ENCODE assay signal across 12 cellular contexts in the genomic region with DNA sequence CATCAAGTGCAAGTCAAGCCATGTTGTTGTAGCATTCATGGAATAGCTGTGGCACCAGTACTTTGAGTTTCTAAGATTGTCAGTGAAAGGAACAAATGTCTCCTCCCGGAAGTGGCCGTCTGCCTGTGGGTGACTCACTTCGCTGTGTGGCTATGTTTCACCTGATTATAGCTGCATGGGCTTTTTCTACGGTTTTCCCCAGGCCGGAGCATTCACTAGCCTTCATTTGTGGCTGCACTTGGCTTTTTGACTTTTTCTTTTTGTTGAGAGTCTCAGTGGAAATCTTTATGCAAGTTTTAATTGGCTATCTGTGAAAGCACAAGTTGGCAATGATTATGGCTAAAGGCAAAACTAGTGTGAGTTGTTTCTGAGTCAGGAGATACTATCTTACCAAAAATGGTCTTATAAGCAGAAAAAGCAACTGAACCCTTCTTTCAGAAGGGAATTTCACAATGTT. TPM values are rescaled to one million over a fixed set of nuclear protein-coding genes. Genes with fewer than 3 reads are reported as not detected.
DNase-seq lines count a peak whose midpoint lies in the region; ATAC-seq, FAIRE-seq and TF ChIP-seq lines count a peak whose summit lies in the region.
"Had no signal": no experiment of that assay in that cellular context is flagged by ENCODE, and none has a peak within 500 bp of the region (broad histone marks: within the 10 kb centered on the region; RNA-seq: fewer than 3 reads in every experiment).

No MANE protein-coding gene starts in this region.

- H3K4me3 Mint-ChIP-seq in astrocyte (ENCODE audit: unreplicated experiment), result peak overlapping the region; percentile 56
- no peak overlapping the region for H3K4me3 Mint-ChIP-seq in stimulated activated effector memory CD8-positive, alpha-beta T cell treated with anti-CD3 and anti-CD28 coated beads, Interleukin-12 subunit alpha, Interleukin-12 subunit beta, amount 100 ng/mL, for 72 hours
- H3K4me3 Mint-ChIP-seq: B cell; naive thymus-derived CD8-positive, alpha-beta T cell had no signal

- peak; percentile 92 for FAIRE-seq in astrocyte (lab: Jason Lieb, UNC)

- POLR2A ChIA-PET in HEK293T (lab: Yijun Ruan, JAX), result no interaction called here

- H3K27me3 ChIP-seq in astrocyte (ENCODE audit: insufficient read depth, low read length) (no peaks in the 10 kb centered on the region), colonic mucosa (no peaks in the 10 kb centered on the region)

- CTCF ChIA-PET in HEK293T (lab: Yijun Ruan, JAX), result no interaction called here

- DNase-seq in activated naive CD4-positive, alpha-beta T cell treated with anti-CD3 and anti-CD28 coated beads, Interleukin-2, amount 50 U/mL, for 72 hours (ENCODE audit: low spot score in 2 of 2), result no peak
- DNase-seq in activated naive CD4-positive, alpha-beta T cell (lab: John Stamatoyannopoulos, UW), result no peak
- DNase-seq in HK-2 (ENCODE audit: unreplicated experiment) (peak; percentile 49), astrocyte (ENCODE audit: low read depth) (peak; percentile 84), HEK293T (ENCODE audit: extremely low spot score) (no peak), colonic mucosa (no peak)
- no peak for DNase-seq in stimulated activated effector memory CD8-positive, alpha-beta T cell treated with anti-CD3 and anti-CD28 coated beads, Interleukin-12 subunit alpha, Interleukin-12 subunit beta, amount 100 ng/mL, for 72 hours (ENCODE audit: low spot score in 2 of 2)
- DNase-seq: activated CD8-positive, alpha-beta memory T cell treated with anti-CD3 and anti-CD28 coated beads, Interleukin-2, amount 50 U/mL, for 4 hours; naive thymus-derived CD8-positive, alpha-beta T cell; NCI-H510A had no signal

- no peaks in the 10 kb centered on the region for H4K20me1 ChIP-seq in astrocyte (ENCODE audit: insufficient read depth, low read length)

- peaks cover 6% of the 10 kb centered on the region for H3K9me3 ChIP-seq in astrocyte (ENCODE audit: insufficient read depth, low read depth, low read length)
- no peaks in the 10 kb centered on the region for H3K9me3 ChIP-seq in colonic mucosa

- no peaks in the 10 kb centered on the region for H3K36me3 ChIP-seq in astrocyte (ENCODE audit: insufficient read depth, low read length)
- no peaks in the 10 kb centered on the region for H3K36me3 ChIP-seq in colonic mucosa

- H3K79me2 ChIP-seq in astrocyte (ENCODE audit: insufficient read depth, low read length), result no peaks in the 10 kb centered on the region

- no peak overlapping the region for H3K4me3 ChIP-seq in astrocyte (ENCODE audit: insufficient read depth, low read depth, low read length)
- no peak overlapping the region for H3K4me3 ChIP-seq in colonic mucosa

- no peak overlapping the region for H3K9ac ChIP-seq in astrocyte (ENCODE audit: low read length)
- H3K9ac ChIP-seq in colonic mucosa (ENCODE audit: low read depth in 2 of 2, low read length in 2 of 2), result no peak overlapping the region

- no peaks in the 10 kb centered on the region for H3K36me3 Mint-ChIP-seq in activated naive CD4-positive, alpha-beta T cell treated with anti-CD3 and anti-CD28 coated beads, Interleukin-2, amount 50 U/mL, for 72 hours
- H3K36me3 Mint-ChIP-seq in astrocyte (ENCODE audit: low read depth, unreplicated experiment), result no peaks in the 10 kb centered on the region
- no peaks in the 10 kb centered on the region for H3K36me3 Mint-ChIP-seq in stimulated activated effector memory CD8-positive, alpha-beta T cell treated with anti-CD3 and anti-CD28 coated beads, Interleukin-12 subunit alpha, Interleukin-12 subunit beta, amount 100 ng/mL, for 72 hours

- peak overlapping the region; percentile 39 for H3K4me2 ChIP-seq in astrocyte (ENCODE audit: low read length)

- H3K4me1 Mint-ChIP-seq in astrocyte (ENCODE audit: low read depth, unreplicated experiment), result peaks cover 20% of the 10 kb centered on the region
- no peaks in the 10 kb centered on the region for H3K4me1 Mint-ChIP-seq in stimulated activated effector memory CD8-positive, alpha-beta T cell treated with anti-CD3 and anti-CD28 coated beads, Interleukin-12 subunit alpha, Interleukin-12 subunit beta, amount 100 ng/mL, for 72 hours
- H3K4me1 Mint-ChIP-seq: B cell; naive thymus-derived CD8-positive, alpha-beta T cell had no signal

- no peak overlapping the region for H3K27ac Mint-ChIP-seq in activated naive CD4-positive, alpha-beta T cell treated with anti-CD3 and anti-CD28 coated beads, Interleukin-2, amount 50 U/mL, for 72 hours
- H3K27ac Mint-ChIP-seq in astrocyte (ENCODE audit: unreplicated experiment), result peak overlapping the region; percentile 96
- no peak overlapping the region for H3K27ac Mint-ChIP-seq in stimulated activated effector memory CD8-positive, alpha-beta T cell treated with anti-CD3 and anti-CD28 coated beads, Interleukin-12 subunit alpha, Interleukin-12 subunit beta, amount 100 ng/mL, for 72 hours
- H3K27ac Mint-ChIP-seq: B cell; naive thymus-derived CD8-positive, alpha-beta T cell had no signal

- no peaks in the 10 kb centered on the region for H3K9me3 Mint-ChIP-seq in activated naive CD4-positive, alpha-beta T cell treated with anti-CD3 and anti-CD28 coated beads, Interleukin-2, amount 50 U/mL, for 72 hours
- H3K9me3 Mint-ChIP-seq in astrocyte (ENCODE audit: unreplicated experiment), result no peaks in the 10 kb centered on the region
- no peaks in the 10 kb centered on the region for H3K9me3 Mint-ChIP-seq in stimulated activated effector memory CD8-positive, alpha-beta T cell treated with anti-CD3 and anti-CD28 coated beads, Interleukin-12 subunit alpha, Interleukin-12 subunit beta, amount 100 ng/mL, for 72 hours
- H3K9me3 Mint-ChIP-seq: naive thymus-derived CD8-positive, alpha-beta T cell had no signal

- ATAC-seq in activated naive CD4-positive, alpha-beta T cell treated with anti-CD3 and anti-CD28 coated beads, Interleukin-2, amount 50 U/mL, for 72 hours, result peak; percentile 13 to 77
- ATAC-seq in stimulated activated effector memory CD8-positive, alpha-beta T cell treated with anti-CD3 and anti-CD28 coated beads, Interleukin-12 subunit alpha, Interleukin-12 subunit beta, amount 100 ng/mL, for 72 hours, result peak; percentile 87
- ATAC-seq in GM21360 (IDR thresholded peaks at IDR 0.05; ENCODE audit: unreplicated experiment), result no peak
- ATAC-seq: naive thymus-derived CD8-positive, alpha-beta T cell had no signal

- H3K27me3 Mint-ChIP-seq in astrocyte (ENCODE audit: low read depth, unreplicated experiment), result no peaks in the 10 kb centered on the region
- H3K27me3 Mint-ChIP-seq: naive thymus-derived CD8-positive, alpha-beta T cell had no signal

- H2AFZ ChIP-seq in astrocyte (ENCODE audit: low read depth, low read length), result peak overlapping the region; percentile 54

- intact Hi-C loops in colonic mucosa (cut with DNase I), result no loop called here

- peak overlapping the region; percentile 48 for H3K27ac ChIP-seq in astrocyte (ENCODE audit: low read depth, low read length)
- no peak overlapping the region for H3K27ac ChIP-seq in colonic mucosa

- TF ChIP-seq CTCF in astrocyte (IDR thresholded peaks at IDR 0.05; ENCODE audit: insufficient read depth, low read depth, low read length), result no peak
- no peak for TF ChIP-seq CTCF in colonic mucosa (IDR thresholded peaks at IDR 0.05)

- peaks cover 14% of the 10 kb centered on the region for H3K4me1 ChIP-seq in astrocyte (ENCODE audit: insufficient read depth, low read length)
- no peaks in the 10 kb centered on the region for H3K4me1 ChIP-seq in colonic mucosa

TF ChIP-seq in HEK293T, 16 proteins besides CTCF, POLR2A, EP300 and RAD21:
- TF ChIP-seq TARDBP (IDR thresholded peaks at IDR 0.05) (no peak), LEF1 (IDR thresholded peaks at IDR 0.05; ENCODE audit: borderline replicate concordance) (no peak), FOXA1 (IDR thresholded peaks at IDR 0.05) (no peak), BHLHE40 (IDR thresholded peaks at IDR 0.05; ENCODE audit: borderline replicate concordance) (no peak), NFRKB (IDR thresholded peaks at IDR 0.05) (no peak), CTBP1 (IDR thresholded peaks at IDR 0.05; ENCODE audit: borderline replicate concordance) (no peak)
- TF ChIP-seq, protein P1, sequence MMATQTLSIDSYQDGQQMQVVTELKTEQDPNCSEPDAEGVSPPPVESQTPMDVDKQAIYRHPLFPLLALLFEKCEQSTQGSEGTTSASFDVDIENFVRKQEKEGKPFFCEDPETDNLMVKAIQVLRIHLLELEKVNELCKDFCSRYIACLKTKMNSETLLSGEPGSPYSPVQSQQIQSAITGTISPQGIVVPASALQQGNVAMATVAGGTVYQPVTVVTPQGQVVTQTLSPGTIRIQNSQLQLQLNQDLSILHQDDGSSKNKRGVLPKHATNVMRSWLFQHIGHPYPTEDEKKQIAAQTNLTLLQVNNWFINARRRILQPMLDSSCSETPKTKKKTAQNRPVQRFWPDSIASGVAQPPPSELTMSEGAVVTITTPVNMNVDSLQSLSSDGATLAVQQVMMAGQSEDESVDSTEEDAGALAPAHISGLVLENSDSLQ (IDR thresholded peaks at IDR 0.05), result no peak

RNA-seq across cellular contexts. Expression of a gene that starts 35.0 kb away (rescaled TPM):
- 100 to 1,000 TPM; 101 to 194 TPM for total RNA-seq in activated naive CD4-positive, alpha-beta T cell treated with anti-CD3 and anti-CD28 coated beads, Interleukin-2, amount 50 U/mL, for 72 hours
- total RNA-seq in astrocyte, result 132 and 139 TPM in 2 replicates
- 100 to 1,000 TPM; 609 to 801 TPM for total RNA-seq in colonic mucosa

Comparison
In these comparisons a context has a peak if more than half of its experiments do, and no peak if none do; other contexts are left out.
1. DNase-seq: peak in HK-2 (single experiment) and astrocyte (single experiment); none in activated naive CD4-positive, alpha-beta T cell treated with anti-CD3 and anti-CD28 coated beads, Interleukin-2, amount 50 U/mL, for 72 hours (0 of 2), activated naive CD4-positive, alpha-beta T cell (0 of 4), stimulated activated effector memory CD8-positive, alpha-beta T cell treated with anti-CD3 and anti-CD28 coated beads, Interleukin-12 subunit alpha, Interleukin-12 subunit beta, amount 100 ng/mL, for 72 hours (0 of 2), HEK293T (single experiment) and colonic mucosa (single experiment).